Comparison of ENCODE assay signal across 1 cellular context in the genomic region with DNA sequence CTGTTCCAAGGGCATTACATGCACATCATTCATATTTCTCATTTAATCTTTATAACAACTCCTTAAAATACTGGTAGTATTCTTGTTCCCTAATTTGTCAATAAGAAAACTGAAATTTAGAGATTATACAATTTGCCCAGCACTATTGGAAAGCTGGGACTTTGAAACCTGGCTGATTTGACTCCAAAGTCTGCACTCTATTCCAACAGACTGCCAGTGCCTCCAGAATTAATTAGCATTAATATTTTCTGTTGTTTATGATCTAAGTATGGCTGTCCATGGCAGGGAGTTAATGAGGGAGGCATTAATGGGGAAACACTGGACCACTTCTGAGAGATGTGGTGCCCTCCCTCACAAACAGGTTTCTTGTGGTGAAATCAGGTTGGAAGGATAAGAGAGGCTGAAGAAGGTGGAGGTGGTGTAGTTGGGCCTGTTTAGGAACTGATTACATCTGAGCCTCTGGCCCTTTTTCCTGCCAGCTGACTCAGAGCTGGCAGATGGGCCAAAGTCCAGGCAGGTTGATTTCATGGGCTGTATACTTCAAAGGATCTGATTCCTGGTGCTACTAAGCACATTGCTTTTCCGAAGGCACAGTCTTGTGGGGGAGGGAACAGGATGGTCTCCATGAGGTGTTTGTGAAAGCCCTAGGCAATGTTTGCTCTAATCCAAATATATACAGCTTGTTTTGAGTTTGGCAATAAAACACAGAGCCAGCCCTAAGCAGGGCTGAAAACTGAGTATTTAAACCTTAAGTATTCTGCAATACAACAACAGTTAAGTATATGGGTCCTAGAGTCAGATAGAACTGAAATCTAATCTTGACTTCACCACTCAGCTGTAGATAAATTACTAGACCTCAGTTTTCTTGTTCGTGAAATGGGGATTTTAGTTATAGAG.
TF ChIP-seq lines count a peak whose summit lies in the region.

No MANE protein-coding gene starts in this region.

TF ChIP-seq in HepG2, 621 proteins besides CTCF, POLR2A, EP300 and RAD21 (continued from another document and continues in another):
- TF ChIP-seq, protein P1, sequence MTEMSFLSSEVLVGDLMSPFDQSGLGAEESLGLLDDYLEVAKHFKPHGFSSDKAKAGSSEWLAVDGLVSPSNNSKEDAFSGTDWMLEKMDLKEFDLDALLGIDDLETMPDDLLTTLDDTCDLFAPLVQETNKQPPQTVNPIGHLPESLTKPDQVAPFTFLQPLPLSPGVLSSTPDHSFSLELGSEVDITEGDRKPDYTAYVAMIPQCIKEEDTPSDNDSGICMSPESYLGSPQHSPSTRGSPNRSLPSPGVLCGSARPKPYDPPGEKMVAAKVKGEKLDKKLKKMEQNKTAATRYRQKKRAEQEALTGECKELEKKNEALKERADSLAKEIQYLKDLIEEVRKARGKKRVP (CRISPR knock-in tag; IDR thresholded peaks at IDR 0.05) = peak in 1 of 2 experiments; percentile 72; a peak in 2 of 4 replicates
- peak; percentile 60; the same call in 1 of the 2 replicates for TF ChIP-seq ZMAT3 (CRISPR knock-in tag; conservative IDR thresholded peaks at IDR 0.05)
- TF ChIP-seq, protein P2, sequence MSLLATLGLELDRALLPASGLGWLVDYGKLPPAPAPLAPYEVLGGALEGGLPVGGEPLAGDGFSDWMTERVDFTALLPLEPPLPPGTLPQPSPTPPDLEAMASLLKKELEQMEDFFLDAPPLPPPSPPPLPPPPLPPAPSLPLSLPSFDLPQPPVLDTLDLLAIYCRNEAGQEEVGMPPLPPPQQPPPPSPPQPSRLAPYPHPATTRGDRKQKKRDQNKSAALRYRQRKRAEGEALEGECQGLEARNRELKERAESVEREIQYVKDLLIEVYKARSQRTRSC (CRISPR knock-in tag; IDR thresholded peaks at IDR 0.05; ENCODE audit: low read depth) = no peak
- TF ChIP-seq ZFP36L1 (CRISPR knock-in tag; IDR thresholded peaks at IDR 0.05) = 0 out of 2 replicates have a peak, but pooled peaks have one; percentile 56
- no peak; the same call in 1 of the 2 replicates for TF ChIP-seq TBP (CRISPR knock-in tag; IDR thresholded peaks at IDR 0.05)
- no peak for TF ChIP-seq IRF1 (CRISPR knock-in tag; IDR thresholded peaks at IDR 0.05; ENCODE audit: low read depth)
- peak; percentile 72; the same call in 1 of the 2 replicates for TF ChIP-seq RORA (CRISPR knock-in tag; IDR thresholded peaks at IDR 0.05)
- no peak for TF ChIP-seq ARNT2 (CRISPR knock-in tag; IDR thresholded peaks at IDR 0.05; ENCODE audit: low read depth)
- TF ChIP-seq KLF12 (CRISPR knock-in tag; IDR thresholded peaks at IDR 0.05; ENCODE audit: borderline replicate concordance) = no peak
- no peak for TF ChIP-seq ZNF225 (CRISPR knock-in tag; IDR thresholded peaks at IDR 0.05)
- TF ChIP-seq HOXA7 (CRISPR knock-in tag; IDR thresholded peaks at IDR 0.05) = no peak
- no peak for TF ChIP-seq NR3C1 (CRISPR knock-in tag; IDR thresholded peaks at IDR 0.05)
- TF ChIP-seq PAWR (CRISPR knock-in tag; IDR thresholded peaks at IDR 0.05; ENCODE audit: borderline replicate concordance) = no peak
- TF ChIP-seq MIER2 (CRISPR knock-in tag; IDR thresholded peaks at IDR 0.05) = peak; percentile 84
- TF ChIP-seq PRDM4 (CRISPR knock-in tag; IDR thresholded peaks at IDR 0.05; ENCODE audit: borderline replicate concordance) = no peak
- TF ChIP-seq HCFC1 (IDR thresholded peaks at IDR 0.05; ENCODE audit: low read depth, low read length) = no peak
- TF ChIP-seq SRF (IDR thresholded peaks at IDR 0.05; ENCODE audit: low read depth, low read length) = no peak
- peak; percentile 37; the same call in 1 of the 2 replicates for TF ChIP-seq SNAPC2 (CRISPR knock-in tag; IDR thresholded peaks at IDR 0.05)
- no peak for TF ChIP-seq ZNF24 (IDR thresholded peaks at IDR 0.05)
- TF ChIP-seq ZNF740 (CRISPR knock-in tag; IDR thresholded peaks at IDR 0.05) = no peak
- TF ChIP-seq, protein P3, sequence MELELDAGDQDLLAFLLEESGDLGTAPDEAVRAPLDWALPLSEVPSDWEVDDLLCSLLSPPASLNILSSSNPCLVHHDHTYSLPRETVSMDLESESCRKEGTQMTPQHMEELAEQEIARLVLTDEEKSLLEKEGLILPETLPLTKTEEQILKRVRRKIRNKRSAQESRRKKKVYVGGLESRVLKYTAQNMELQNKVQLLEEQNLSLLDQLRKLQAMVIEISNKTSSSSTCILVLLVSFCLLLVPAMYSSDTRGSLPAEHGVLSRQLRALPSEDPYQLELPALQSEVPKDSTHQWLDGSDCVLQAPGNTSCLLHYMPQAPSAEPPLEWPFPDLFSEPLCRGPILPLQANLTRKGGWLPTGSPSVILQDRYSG (CRISPR knock-in tag; IDR thresholded peaks at IDR 0.05) = no peak
- TF ChIP-seq TRIM22 (IDR thresholded peaks at IDR 0.05) = no peak
- TF ChIP-seq ZNF788 (CRISPR knock-in tag; IDR thresholded peaks at IDR 0.05; ENCODE audit: borderline replicate concordance) = peak; percentile 92
- no peak for TF ChIP-seq ZIK1 (CRISPR knock-in tag; IDR thresholded peaks at IDR 0.05; ENCODE audit: borderline replicate concordance, low read depth)
- TF ChIP-seq ZFP36L2 (CRISPR knock-in tag; IDR thresholded peaks at IDR 0.05) = no peak
- TF ChIP-seq ZNF20 (CRISPR knock-in tag; IDR thresholded peaks at IDR 0.05) = no peak
- TF ChIP-seq ZFP1 (CRISPR knock-in tag; IDR thresholded peaks at IDR 0.05) = peak; percentile 87
- TF ChIP-seq, protein P4, sequence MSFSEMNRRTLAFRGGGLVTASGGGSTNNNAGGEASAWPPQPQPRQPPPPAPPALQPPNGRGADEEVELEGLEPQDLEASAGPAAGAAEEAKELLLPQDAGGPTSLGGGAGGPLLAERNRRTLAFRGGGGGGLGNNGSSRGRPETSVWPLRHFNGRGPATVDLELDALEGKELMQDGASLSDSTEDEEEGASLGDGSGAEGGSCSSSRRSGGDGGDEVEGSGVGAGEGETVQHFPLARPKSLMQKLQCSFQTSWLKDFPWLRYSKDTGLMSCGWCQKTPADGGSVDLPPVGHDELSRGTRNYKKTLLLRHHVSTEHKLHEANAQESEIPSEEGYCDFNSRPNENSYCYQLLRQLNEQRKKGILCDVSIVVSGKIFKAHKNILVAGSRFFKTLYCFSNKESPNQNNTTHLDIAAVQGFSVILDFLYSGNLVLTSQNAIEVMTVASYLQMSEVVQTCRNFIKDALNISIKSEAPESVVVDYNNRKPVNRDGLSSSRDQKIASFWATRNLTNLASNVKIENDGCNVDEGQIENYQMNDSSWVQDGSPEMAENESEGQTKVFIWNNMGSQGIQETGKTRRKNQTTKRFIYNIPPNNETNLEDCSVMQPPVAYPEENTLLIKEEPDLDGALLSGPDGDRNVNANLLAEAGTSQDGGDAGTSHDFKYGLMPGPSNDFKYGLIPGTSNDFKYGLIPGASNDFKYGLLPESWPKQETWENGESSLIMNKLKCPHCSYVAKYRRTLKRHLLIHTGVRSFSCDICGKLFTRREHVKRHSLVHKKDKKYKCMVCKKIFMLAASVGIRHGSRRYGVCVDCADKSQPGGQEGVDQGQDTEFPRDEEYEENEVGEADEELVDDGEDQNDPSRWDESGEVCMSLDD (CRISPR knock-in tag; IDR thresholded peaks at IDR 0.05; ENCODE audit: borderline replicate concordance) = no peak
- TF ChIP-seq, protein P5, sequence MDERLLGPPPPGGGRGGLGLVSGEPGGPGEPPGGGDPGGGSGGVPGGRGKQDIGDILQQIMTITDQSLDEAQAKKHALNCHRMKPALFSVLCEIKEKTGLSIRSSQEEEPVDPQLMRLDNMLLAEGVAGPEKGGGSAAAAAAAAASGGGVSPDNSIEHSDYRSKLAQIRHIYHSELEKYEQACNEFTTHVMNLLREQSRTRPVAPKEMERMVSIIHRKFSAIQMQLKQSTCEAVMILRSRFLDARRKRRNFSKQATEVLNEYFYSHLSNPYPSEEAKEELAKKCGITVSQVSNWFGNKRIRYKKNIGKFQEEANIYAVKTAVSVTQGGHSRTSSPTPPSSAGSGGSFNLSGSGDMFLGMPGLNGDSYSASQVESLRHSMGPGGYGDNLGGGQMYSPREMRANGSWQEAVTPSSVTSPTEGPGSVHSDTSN (CRISPR knock-in tag; IDR thresholded peaks at IDR 0.05) = peak; percentile 34; the same call in 1 of the 2 replicates
- no peak for TF ChIP-seq ZNF773 (CRISPR knock-in tag; IDR thresholded peaks at IDR 0.05; ENCODE audit: borderline replicate concordance)
- TF ChIP-seq ZNF772 (CRISPR knock-in tag; IDR thresholded peaks at IDR 0.05) = peak; percentile 91
- TF ChIP-seq ZSCAN29 (CRISPR knock-in tag; conservative IDR thresholded peaks at IDR 0.05) = peak; percentile 87; the same call in 1 of the 2 replicates
- no peak for TF ChIP-seq ZNF343 (CRISPR knock-in tag; IDR thresholded peaks at IDR 0.05)
- peak; percentile 50; the same call in 1 of the 2 replicates for TF ChIP-seq NR2F6 (IDR thresholded peaks at IDR 0.05)
- peak; percentile 67; the same call in 1 of the 2 replicates for TF ChIP-seq NR2F6 (CRISPR knock-in tag; IDR thresholded peaks at IDR 0.05)
- no peak for TF ChIP-seq ADNP (CRISPR knock-in tag; IDR thresholded peaks at IDR 0.05)
- peak; percentile 97 for TF ChIP-seq FOSL2 (CRISPR knock-in tag; IDR thresholded peaks at IDR 0.05)
- TF ChIP-seq TEAD3 (CRISPR knock-in tag; optimal IDR thresholded peaks at IDR 0.05; ENCODE audit: borderline replicate concordance) = peak; percentile 87
- TF ChIP-seq POGZ (CRISPR knock-in tag; IDR thresholded peaks at IDR 0.05) = peak; percentile 79
- peak; percentile 77 for TF ChIP-seq ZMYM4 (CRISPR knock-in tag; IDR thresholded peaks at IDR 0.05)
- no peak; the same call in 1 of the 2 replicates for TF ChIP-seq ZNF460 (CRISPR knock-in tag; IDR thresholded peaks at IDR 0.05; ENCODE audit: borderline replicate concordance)
- TF ChIP-seq ZMYM2 (CRISPR knock-in tag; IDR thresholded peaks at IDR 0.05) = no peak
- TF ChIP-seq KDM2A (CRISPR knock-in tag; IDR thresholded peaks at IDR 0.05; ENCODE audit: borderline replicate concordance, low read depth) = peak; percentile 75
- TF ChIP-seq ZNF282 (IDR thresholded peaks at IDR 0.05; ENCODE audit: partially characterized antibody) = no peak
- TF ChIP-seq NFATC3 (CRISPR knock-in tag; IDR thresholded peaks at IDR 0.05) = no peak
- TF ChIP-seq ZNF101 (CRISPR knock-in tag; IDR thresholded peaks at IDR 0.05; ENCODE audit: borderline replicate concordance, low read depth) = no peak
- TF ChIP-seq HOXA5 (CRISPR knock-in tag; IDR thresholded peaks at IDR 0.05) = no peak
- no peak for TF ChIP-seq ZNF354B (CRISPR knock-in tag; IDR thresholded peaks at IDR 0.05)
- TF ChIP-seq, protein P6, sequence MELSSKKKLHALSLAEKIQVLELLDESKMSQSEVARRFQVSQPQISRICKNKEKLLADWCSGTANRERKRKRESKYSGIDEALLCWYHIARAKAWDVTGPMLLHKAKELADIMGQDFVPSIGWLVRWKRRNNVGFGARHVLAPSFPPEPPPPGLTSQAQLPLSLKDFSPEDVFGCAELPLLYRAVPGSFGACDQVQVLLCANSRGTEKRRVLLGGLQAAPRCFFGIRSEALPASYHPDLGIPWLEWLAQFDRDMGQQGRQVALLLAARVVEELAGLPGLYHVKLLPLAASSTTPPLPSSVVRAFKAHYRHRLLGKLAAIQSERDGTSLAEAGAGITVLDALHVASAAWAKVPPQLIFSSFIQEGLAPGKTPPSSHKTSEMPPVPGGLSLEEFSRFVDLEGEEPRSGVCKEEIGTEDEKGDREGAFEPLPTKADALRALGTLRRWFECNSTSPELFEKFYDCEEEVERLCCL (CRISPR knock-in tag; IDR thresholded peaks at IDR 0.05; ENCODE audit: borderline replicate concordance) = no peak
- TF ChIP-seq SNAI1 (CRISPR knock-in tag; IDR thresholded peaks at IDR 0.05; ENCODE audit: borderline replicate concordance) = 0 out of 2 replicates have a peak, but pooled peaks have one; percentile 51
- peak; percentile 62; the same call in 1 of the 2 replicates for TF ChIP-seq THRA (CRISPR knock-in tag; IDR thresholded peaks at IDR 0.05; ENCODE audit: borderline replicate concordance)
- TF ChIP-seq SMAD9 (CRISPR knock-in tag; IDR thresholded peaks at IDR 0.05) = no peak
- TF ChIP-seq ZNF446 (CRISPR knock-in tag; IDR thresholded peaks at IDR 0.05) = no peak
